1 cellular context compared by ENCODE assay signal in the genomic region with DNA sequence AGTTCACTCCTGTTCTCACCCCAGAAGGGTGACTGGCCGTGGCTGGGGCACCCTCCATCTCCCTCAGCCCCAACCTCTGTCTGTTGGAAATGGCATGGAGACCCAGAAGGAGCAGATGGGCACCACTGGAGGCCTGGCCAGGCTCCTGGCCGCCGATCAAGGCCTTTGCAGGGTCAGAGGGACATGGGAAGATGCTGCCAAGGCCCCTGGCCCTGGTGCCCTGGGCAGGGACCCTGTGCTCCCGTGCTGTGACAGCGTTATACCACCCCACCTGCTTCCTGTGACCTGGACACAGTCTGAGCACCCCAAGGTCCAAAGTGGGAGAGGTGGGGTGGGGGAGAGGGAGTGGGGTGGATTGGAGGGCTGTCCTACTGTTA.
TF ChIP-seq lines count a peak whose summit lies in the region.

No MANE protein-coding gene starts in this region.

TF ChIP-seq in H1, 55 proteins besides CTCF, POLR2A, EP300 and RAD21:
- no peak for TF ChIP-seq ASH2L (IDR thresholded peaks at IDR 0.05; ENCODE audit: low read length)
- TF ChIP-seq BCL11A (IDR thresholded peaks at IDR 0.05; ENCODE audit: low read depth in 2 of 2, low read length in 2 of 2), result no peak
- no peak for TF ChIP-seq SIRT6 (IDR thresholded peaks at IDR 0.05; ENCODE audit: low read length)
- no peak for TF ChIP-seq TCF12 (IDR thresholded peaks at IDR 0.05; ENCODE audit: low read depth, low read length)
- no peak for TF ChIP-seq SRF (IDR thresholded peaks at IDR 0.05; ENCODE audit: low read depth, low read length)
- TF ChIP-seq KDM4A (IDR thresholded peaks at IDR 0.05; ENCODE audit: low read depth, low read length, severe bottlenecking), result no peak
- TF ChIP-seq, protein P1, sequence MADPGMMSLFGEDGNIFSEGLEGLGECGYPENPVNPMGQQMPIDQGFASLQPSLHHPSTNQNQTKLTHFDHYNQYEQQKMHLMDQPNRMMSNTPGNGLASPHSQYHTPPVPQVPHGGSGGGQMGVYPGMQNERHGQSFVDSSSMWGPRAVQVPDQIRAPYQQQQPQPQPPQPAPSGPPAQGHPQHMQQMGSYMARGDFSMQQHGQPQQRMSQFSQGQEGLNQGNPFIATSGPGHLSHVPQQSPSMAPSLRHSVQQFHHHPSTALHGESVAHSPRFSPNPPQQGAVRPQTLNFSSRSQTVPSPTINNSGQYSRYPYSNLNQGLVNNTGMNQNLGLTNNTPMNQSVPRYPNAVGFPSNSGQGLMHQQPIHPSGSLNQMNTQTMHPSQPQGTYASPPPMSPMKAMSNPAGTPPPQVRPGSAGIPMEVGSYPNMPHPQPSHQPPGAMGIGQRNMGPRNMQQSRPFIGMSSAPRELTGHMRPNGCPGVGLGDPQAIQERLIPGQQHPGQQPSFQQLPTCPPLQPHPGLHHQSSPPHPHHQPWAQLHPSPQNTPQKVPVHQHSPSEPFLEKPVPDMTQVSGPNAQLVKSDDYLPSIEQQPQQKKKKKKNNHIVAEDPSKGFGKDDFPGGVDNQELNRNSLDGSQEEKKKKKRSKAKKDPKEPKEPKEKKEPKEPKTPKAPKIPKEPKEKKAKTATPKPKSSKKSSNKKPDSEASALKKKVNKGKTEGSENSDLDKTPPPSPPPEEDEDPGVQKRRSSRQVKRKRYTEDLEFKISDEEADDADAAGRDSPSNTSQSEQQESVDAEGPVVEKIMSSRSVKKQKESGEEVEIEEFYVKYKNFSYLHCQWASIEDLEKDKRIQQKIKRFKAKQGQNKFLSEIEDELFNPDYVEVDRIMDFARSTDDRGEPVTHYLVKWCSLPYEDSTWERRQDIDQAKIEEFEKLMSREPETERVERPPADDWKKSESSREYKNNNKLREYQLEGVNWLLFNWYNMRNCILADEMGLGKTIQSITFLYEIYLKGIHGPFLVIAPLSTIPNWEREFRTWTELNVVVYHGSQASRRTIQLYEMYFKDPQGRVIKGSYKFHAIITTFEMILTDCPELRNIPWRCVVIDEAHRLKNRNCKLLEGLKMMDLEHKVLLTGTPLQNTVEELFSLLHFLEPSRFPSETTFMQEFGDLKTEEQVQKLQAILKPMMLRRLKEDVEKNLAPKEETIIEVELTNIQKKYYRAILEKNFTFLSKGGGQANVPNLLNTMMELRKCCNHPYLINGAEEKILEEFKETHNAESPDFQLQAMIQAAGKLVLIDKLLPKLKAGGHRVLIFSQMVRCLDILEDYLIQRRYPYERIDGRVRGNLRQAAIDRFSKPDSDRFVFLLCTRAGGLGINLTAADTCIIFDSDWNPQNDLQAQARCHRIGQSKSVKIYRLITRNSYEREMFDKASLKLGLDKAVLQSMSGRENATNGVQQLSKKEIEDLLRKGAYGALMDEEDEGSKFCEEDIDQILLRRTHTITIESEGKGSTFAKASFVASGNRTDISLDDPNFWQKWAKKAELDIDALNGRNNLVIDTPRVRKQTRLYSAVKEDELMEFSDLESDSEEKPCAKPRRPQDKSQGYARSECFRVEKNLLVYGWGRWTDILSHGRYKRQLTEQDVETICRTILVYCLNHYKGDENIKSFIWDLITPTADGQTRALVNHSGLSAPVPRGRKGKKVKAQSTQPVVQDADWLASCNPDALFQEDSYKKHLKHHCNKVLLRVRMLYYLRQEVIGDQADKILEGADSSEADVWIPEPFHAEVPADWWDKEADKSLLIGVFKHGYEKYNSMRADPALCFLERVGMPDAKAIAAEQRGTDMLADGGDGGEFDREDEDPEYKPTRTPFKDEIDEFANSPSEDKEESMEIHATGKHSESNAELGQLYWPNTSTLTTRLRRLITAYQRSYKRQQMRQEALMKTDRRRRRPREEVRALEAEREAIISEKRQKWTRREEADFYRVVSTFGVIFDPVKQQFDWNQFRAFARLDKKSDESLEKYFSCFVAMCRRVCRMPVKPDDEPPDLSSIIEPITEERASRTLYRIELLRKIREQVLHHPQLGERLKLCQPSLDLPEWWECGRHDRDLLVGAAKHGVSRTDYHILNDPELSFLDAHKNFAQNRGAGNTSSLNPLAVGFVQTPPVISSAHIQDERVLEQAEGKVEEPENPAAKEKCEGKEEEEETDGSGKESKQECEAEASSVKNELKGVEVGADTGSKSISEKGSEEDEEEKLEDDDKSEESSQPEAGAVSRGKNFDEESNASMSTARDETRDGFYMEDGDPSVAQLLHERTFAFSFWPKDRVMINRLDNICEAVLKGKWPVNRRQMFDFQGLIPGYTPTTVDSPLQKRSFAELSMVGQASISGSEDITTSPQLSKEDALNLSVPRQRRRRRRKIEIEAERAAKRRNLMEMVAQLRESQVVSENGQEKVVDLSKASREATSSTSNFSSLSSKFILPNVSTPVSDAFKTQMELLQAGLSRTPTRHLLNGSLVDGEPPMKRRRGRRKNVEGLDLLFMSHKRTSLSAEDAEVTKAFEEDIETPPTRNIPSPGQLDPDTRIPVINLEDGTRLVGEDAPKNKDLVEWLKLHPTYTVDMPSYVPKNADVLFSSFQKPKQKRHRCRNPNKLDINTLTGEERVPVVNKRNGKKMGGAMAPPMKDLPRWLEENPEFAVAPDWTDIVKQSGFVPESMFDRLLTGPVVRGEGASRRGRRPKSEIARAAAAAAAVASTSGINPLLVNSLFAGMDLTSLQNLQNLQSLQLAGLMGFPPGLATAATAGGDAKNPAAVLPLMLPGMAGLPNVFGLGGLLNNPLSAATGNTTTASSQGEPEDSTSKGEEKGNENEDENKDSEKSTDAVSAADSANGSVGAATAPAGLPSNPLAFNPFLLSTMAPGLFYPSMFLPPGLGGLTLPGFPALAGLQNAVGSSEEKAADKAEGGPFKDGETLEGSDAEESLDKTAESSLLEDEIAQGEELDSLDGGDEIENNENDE (IDR thresholded peaks at IDR 0.05; ENCODE audit: insufficient replicate concordance, low read length), result no peak
- TF ChIP-seq RXRA (IDR thresholded peaks at IDR 0.05; ENCODE audit: insufficient read depth, low read depth, low read length), result no peak
- TF ChIP-seq CEBPB (IDR thresholded peaks at IDR 0.05; ENCODE audit: low read depth, low read length), result no peak
- TF ChIP-seq BACH1 (IDR thresholded peaks at IDR 0.05; ENCODE audit: low read length), result no peak
- no peak for TF ChIP-seq NANOG (IDR thresholded peaks at IDR 0.05; ENCODE audit: insufficient read depth, low read depth, low read length, poor library complexity, severe bottlenecking)
- TF ChIP-seq SAP30 (IDR thresholded peaks at IDR 0.05; ENCODE audit: insufficient read depth, insufficient replicate concordance, low read length), result no peak
- TF ChIP-seq JUN (IDR thresholded peaks at IDR 0.05; ENCODE audit: low read depth, low read length), result no peak
- no peak for TF ChIP-seq HDAC6 (IDR thresholded peaks at IDR 0.05; ENCODE audit: low read depth, low read length)
- TF ChIP-seq PHF8 (conservative IDR thresholded peaks at IDR 0.05; ENCODE audit: low read depth, low read length), result no peak
